Comparison of ENCODE assay signal across 29 cellular contexts in genomic region chr15:65782096-65782495, GRCh38.
"Had no signal": no experiment of that assay in that cellular context is flagged by ENCODE, and none has a peak within 500 bp of the region (broad histone marks: within the 10 kb centered on the region; RNA-seq: fewer than 3 reads in every experiment).

No MANE protein-coding gene starts in this region.

- H3K27ac Mint-ChIP-seq: activated CD4-positive, alpha-beta T cell treated with anti-CD3 and anti-CD28 coated beads for 36 hours; activated CD4-positive, alpha-beta T cell treated with anti-CD3 and anti-CD28 coated beads, Interleukin-2, amount 10 ng/mL, durations not matched to agents 7 days and 5 days; activated CD8-positive, alpha-beta T cell treated with anti-CD3 and anti-CD28 coated beads for 36 hours; activated naive CD4-positive, alpha-beta T cell treated with anti-CD3 and anti-CD28 coated beads, Interleukin-2, amount 10 ng/mL, durations not matched to agents 7 days and 5 days; activated naive CD4-positive, alpha-beta T cell treated with anti-CD3 and anti-CD28 coated beads, Interleukin-2, amount 50 U/mL, for 72 hours; activated naive CD8-positive, alpha-beta T cell treated with anti-CD3 and anti-CD28 coated beads, Interleukin-2, amount 10 ng/mL, durations not matched to agents 7 days and 5 days; activated T-helper 17 cell treated with anti-CD3 and anti-CD28 coated beads, Interleukin-2, amount 50 U/mL, for 72 hours; brain had no signal

- H3K4me3 Mint-ChIP-seq: activated CD4-positive, alpha-beta T cell treated with anti-CD3 and anti-CD28 coated beads for 36 hours; activated CD4-positive, alpha-beta T cell treated with anti-CD3 and anti-CD28 coated beads, Interleukin-2, amount 10 ng/mL, durations not matched to agents 7 days and 5 days; activated CD8-positive, alpha-beta T cell treated with anti-CD3 and anti-CD28 coated beads for 36 hours; activated naive CD4-positive, alpha-beta T cell treated with anti-CD3 and anti-CD28 coated beads, Interleukin-2, amount 10 ng/mL, durations not matched to agents 7 days and 5 days; activated naive CD8-positive, alpha-beta T cell treated with anti-CD3 and anti-CD28 coated beads, Interleukin-2, amount 10 ng/mL, durations not matched to agents 7 days and 5 days; activated T-cell treated with anti-CD3 and anti-CD28 coated beads, Interleukin-2, amount 50 U/mL, for 4 hours; activated T-helper 17 cell treated with anti-CD3 and anti-CD28 coated beads, Interleukin-2, amount 50 U/mL, for 72 hours; brain had no signal

- ATAC-seq: activated CD4-positive, alpha-beta T cell treated with anti-CD3 and anti-CD28 coated beads for 36 hours; activated CD8-positive, alpha-beta T cell treated with anti-CD3 and anti-CD28 coated beads for 36 hours; activated naive CD4-positive, alpha-beta T cell treated with anti-CD3 and anti-CD28 coated beads, Interleukin-2, amount 50 U/mL, for 72 hours; activated T-cell treated with anti-CD3 and anti-CD28 coated beads, Interleukin-2, amount 50 U/mL, for 4 hours; activated T-helper 17 cell treated with anti-CD3 and anti-CD28 coated beads, Interleukin-2, amount 50 U/mL, for 72 hours had no signal

- FAIRE-seq: endometrium, endothelial cell of umbilical vein had no signal

- H3K27me3 Mint-ChIP-seq: activated CD4-positive, alpha-beta T cell treated with anti-CD3 and anti-CD28 coated beads for 36 hours; activated CD4-positive, alpha-beta T cell treated with anti-CD3 and anti-CD28 coated beads, Interleukin-2, amount 10 ng/mL, durations not matched to agents 7 days and 5 days; activated CD8-positive, alpha-beta T cell treated with anti-CD3 and anti-CD28 coated beads for 36 hours; activated naive CD4-positive, alpha-beta T cell treated with anti-CD3 and anti-CD28 coated beads, Interleukin-2, amount 10 ng/mL, durations not matched to agents 7 days and 5 days; activated naive CD8-positive, alpha-beta T cell treated with anti-CD3 and anti-CD28 coated beads, Interleukin-2, amount 10 ng/mL, durations not matched to agents 7 days and 5 days; activated T-helper 17 cell treated with anti-CD3 and anti-CD28 coated beads, Interleukin-2, amount 50 U/mL, for 72 hours; brain had no signal

- H3K9me3 ChIP-seq: ascending aorta, breast epithelium, colonic mucosa, esophagus squamous epithelium had no signal

- DNase-seq: activated CD4-positive, alpha-beta T cell treated with anti-CD3 and anti-CD28 coated beads for 36 hours; activated CD4-positive, alpha-beta T cell treated with anti-CD3 and anti-CD28 coated beads, Interleukin-2, amount 10 ng/mL, durations not matched to agents 7 days and 5 days; activated CD4-positive, alpha-beta T cell treated with anti-CD3 and anti-CD28 coated beads, Interleukin-2, amount 50 U/mL, for 48 hours; activated CD4-positive, CD25-positive, alpha-beta regulatory T cell; activated CD4-positive, CD25-positive, alpha-beta regulatory T cell treated with anti-CD3 and anti-CD28 coated beads, Interleukin-2, amount 50 U/mL, for 72 hours; activated CD8-positive, alpha-beta memory T cell treated with anti-CD3 and anti-CD28 coated beads for 24 hours; activated CD8-positive, alpha-beta T cell treated with anti-CD3 and anti-CD28 coated beads for 36 hours; activated gamma-delta T cell; activated naive CD4-positive, alpha-beta T cell; activated naive CD4-positive, alpha-beta T cell treated with anti-CD3 and anti-CD28 coated beads, Interleukin-2, amount 10 ng/mL, durations not matched to agents 7 days and 5 days; activated naive CD8-positive, alpha-beta T cell treated with anti-CD3 and anti-CD28 coated beads, Interleukin-2, amount 10 ng/mL, durations not matched to agents 7 days and 5 days; activated T-cell treated with anti-CD3 and anti-CD28 coated beads, Interleukin-2, amount 50 U/mL, for 4 hours; central memory CD4-positive, alpha-beta T cell; cerebellar nuclear complex; colonic mucosa; effector CD8-positive, alpha-beta T cell; esophagus squamous epithelium; foreskin melanocyte; head of caudate nucleus; T-helper 2 cell had no signal

- H3K9me3 Mint-ChIP-seq: activated CD4-positive, alpha-beta T cell treated with anti-CD3 and anti-CD28 coated beads, Interleukin-2, amount 10 ng/mL, durations not matched to agents 7 days and 5 days; activated CD8-positive, alpha-beta T cell treated with anti-CD3 and anti-CD28 coated beads for 36 hours; activated naive CD4-positive, alpha-beta T cell treated with anti-CD3 and anti-CD28 coated beads, Interleukin-2, amount 10 ng/mL, durations not matched to agents 7 days and 5 days; activated naive CD4-positive, alpha-beta T cell treated with anti-CD3 and anti-CD28 coated beads, Interleukin-2, amount 50 U/mL, for 72 hours; activated naive CD8-positive, alpha-beta T cell treated with anti-CD3 and anti-CD28 coated beads, Interleukin-2, amount 10 ng/mL, durations not matched to agents 7 days and 5 days; activated T-cell treated with anti-CD3 and anti-CD28 coated beads, Interleukin-2, amount 50 U/mL, for 4 hours; activated T-helper 17 cell treated with anti-CD3 and anti-CD28 coated beads, Interleukin-2, amount 50 U/mL, for 72 hours had no signal

- H3K27me3 ChIP-seq: ascending aorta, breast epithelium, cardiac muscle cell, colonic mucosa, esophagus squamous epithelium had no signal

- H3K36me3 ChIP-seq: breast epithelium, cardiac muscle cell, colonic mucosa had no signal

- H3K27ac ChIP-seq: ascending aorta, breast epithelium, cardiac muscle cell, colonic mucosa, epithelial cell of prostate, esophagus squamous epithelium had no signal

- H3K4me3 ChIP-seq: ascending aorta, breast epithelium, cardiac muscle cell, colonic mucosa, esophagus squamous epithelium had no signal

- H3K4me1 ChIP-seq: ascending aorta, breast epithelium, colonic mucosa had no signal
